Comparison of ENCODE assay signal across 12 cellular contexts in genomic region chr2:209663149-209663548, GRCh38.
A peak's percentile ranks its signal among the peaks of the same experiment; 100 is the strongest.
DNase-seq lines count a peak whose midpoint lies in the region; ATAC-seq and TF ChIP-seq lines count a peak whose summit lies in the region.
"Had no signal": no experiment of that assay in that cellular context is flagged by ENCODE, and none has a peak within 500 bp of the region (broad histone marks: within the 10 kb centered on the region; RNA-seq: fewer than 3 reads in every experiment).

No MANE protein-coding gene starts in this region.

- POLR2A ChIA-PET in RWPE1 (lab: Yijun Ruan, JAX; ENCODE audit: low non-redundant PET) = no interaction called here

- TF ChIP-seq CTCF in BE2C (IDR thresholded peaks at IDR 0.05; ENCODE audit: low read depth, low read length) = no peak
- TF ChIP-seq CTCF in RWPE1 (conservative IDR thresholded peaks at IDR 0.05; ENCODE audit: low read depth) = no peak
- TF ChIP-seq CTCF in foreskin keratinocyte (conservative IDR thresholded peaks at IDR 0.05) = no peak

- H3K27me3 ChIP-seq in BE2C (no peaks in the 10 kb centered on the region), foreskin keratinocyte (no peaks in the 10 kb centered on the region)
- H3K27me3 ChIP-seq: upper lobe of right lung had no signal

- DNase-seq in BE2C (peak; percentile 95), RWPE1 (ENCODE audit: low spot score) (peak; percentile 24), foreskin keratinocyte (peak in 1 of 2 donors; percentile 50), NCI-H82 treated with DMSO at 0.1 percent for 48 hours (lab: John Stamatoyannopoulos, UW; ENCODE audit: unreplicated experiment) (no peak), NCI-H1436 treated with DMSO at 0.1 percent for 48 hours (lab: John Stamatoyannopoulos, UW) (no peak)
- DNase-seq: CD4-positive, alpha-beta memory T cell; effector memory CD4-positive, alpha-beta T cell; stimulated activated CD4-positive, alpha-beta T cell treated with anti-CD3 and anti-CD28 coated beads, Interleukin-1b, Interleukin-23, amount 100 ng/mL, for 48 hours; upper lobe of right lung had no signal

- no peak overlapping the region for H3K27ac ChIP-seq in RWPE1
- no peak overlapping the region for H3K27ac ChIP-seq in foreskin keratinocyte
- H3K27ac ChIP-seq: upper lobe of right lung had no signal

- CTCF ChIA-PET in RWPE1 (lab: Yijun Ruan, JAX) = no interaction called here

- ATAC-seq in HG02852 (IDR thresholded peaks at IDR 0.05; ENCODE audit: unreplicated experiment) (peak; percentile 81), foreskin keratinocyte (peak; percentile 98), HG03108 (IDR thresholded peaks at IDR 0.05; ENCODE audit: unreplicated experiment) (no peak), GM19324 (IDR thresholded peaks at IDR 0.05; ENCODE audit: low FRiP score, unreplicated experiment) (no peak)
- ATAC-seq: upper lobe of right lung had no signal

- peak overlapping the region; percentile 82 for H3K4me3 ChIP-seq in BE2C (ENCODE audit: low read depth, low read length)
- H3K4me3 ChIP-seq: upper lobe of right lung had no signal

- H3K4me1 ChIP-seq in BE2C = peaks cover 3% of the 10 kb centered on the region
- H3K4me1 ChIP-seq in foreskin keratinocyte = no peaks in the 10 kb centered on the region
- H3K4me1 ChIP-seq: upper lobe of right lung had no signal

- H3K9me3 ChIP-seq in BE2C = no peaks in the 10 kb centered on the region
- H3K9me3 ChIP-seq: upper lobe of right lung had no signal

- H3K36me3 ChIP-seq in BE2C = no peaks in the 10 kb centered on the region; the same call in 1 of the 2 replicates
- H3K36me3 ChIP-seq: upper lobe of right lung had no signal

Comparison
In these comparisons a context has a peak if more than half of its experiments do, and no peak if none do; other contexts are left out.
1. DNase-seq: peak in BE2C (single experiment) and RWPE1 (single experiment); none in NCI-H82 treated with DMSO at 0.1 percent for 48 hours (single experiment) and NCI-H1436 treated with DMSO at 0.1 percent for 48 hours (single experiment).
2. ATAC-seq: peak in HG02852 (single experiment) and foreskin keratinocyte (single experiment); none in HG03108 (single experiment) and GM19324 (single experiment).